ENCODE assay signal across 1 cellular context in the genomic region with DNA sequence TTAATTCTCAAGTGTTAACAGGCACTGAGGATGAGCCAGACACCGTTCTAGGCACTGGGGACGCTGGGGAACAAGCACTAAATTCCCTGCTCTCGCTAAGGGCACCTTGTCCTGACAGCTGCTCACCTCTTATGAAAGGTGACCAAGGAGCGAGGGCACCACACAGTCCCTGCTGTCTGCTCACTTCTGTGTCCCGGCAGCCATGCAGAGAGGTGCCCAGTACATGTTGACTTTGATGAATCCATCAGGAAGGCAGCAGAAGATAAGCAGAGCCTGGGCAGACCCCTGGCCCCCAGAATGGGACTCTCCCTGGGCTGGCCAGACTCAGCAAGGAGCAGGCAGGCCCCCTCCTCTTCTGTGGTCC.
TF ChIP-seq lines count a peak whose summit lies in the region.

No MANE protein-coding gene starts in this region.

TF ChIP-seq in A549, 52 proteins besides CTCF, POLR2A, EP300 and RAD21 (continued from another document):
- TF ChIP-seq, protein P1, sequence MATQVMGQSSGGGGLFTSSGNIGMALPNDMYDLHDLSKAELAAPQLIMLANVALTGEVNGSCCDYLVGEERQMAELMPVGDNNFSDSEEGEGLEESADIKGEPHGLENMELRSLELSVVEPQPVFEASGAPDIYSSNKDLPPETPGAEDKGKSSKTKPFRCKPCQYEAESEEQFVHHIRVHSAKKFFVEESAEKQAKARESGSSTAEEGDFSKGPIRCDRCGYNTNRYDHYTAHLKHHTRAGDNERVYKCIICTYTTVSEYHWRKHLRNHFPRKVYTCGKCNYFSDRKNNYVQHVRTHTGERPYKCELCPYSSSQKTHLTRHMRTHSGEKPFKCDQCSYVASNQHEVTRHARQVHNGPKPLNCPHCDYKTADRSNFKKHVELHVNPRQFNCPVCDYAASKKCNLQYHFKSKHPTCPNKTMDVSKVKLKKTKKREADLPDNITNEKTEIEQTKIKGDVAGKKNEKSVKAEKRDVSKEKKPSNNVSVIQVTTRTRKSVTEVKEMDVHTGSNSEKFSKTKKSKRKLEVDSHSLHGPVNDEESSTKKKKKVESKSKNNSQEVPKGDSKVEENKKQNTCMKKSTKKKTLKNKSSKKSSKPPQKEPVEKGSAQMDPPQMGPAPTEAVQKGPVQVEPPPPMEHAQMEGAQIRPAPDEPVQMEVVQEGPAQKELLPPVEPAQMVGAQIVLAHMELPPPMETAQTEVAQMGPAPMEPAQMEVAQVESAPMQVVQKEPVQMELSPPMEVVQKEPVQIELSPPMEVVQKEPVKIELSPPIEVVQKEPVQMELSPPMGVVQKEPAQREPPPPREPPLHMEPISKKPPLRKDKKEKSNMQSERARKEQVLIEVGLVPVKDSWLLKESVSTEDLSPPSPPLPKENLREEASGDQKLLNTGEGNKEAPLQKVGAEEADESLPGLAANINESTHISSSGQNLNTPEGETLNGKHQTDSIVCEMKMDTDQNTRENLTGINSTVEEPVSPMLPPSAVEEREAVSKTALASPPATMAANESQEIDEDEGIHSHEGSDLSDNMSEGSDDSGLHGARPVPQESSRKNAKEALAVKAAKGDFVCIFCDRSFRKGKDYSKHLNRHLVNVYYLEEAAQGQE (IDR thresholded peaks at IDR 0.05): no peak
- no peak for TF ChIP-seq KDM5A (IDR thresholded peaks at IDR 0.05)
- TF ChIP-seq FOXS1 (CRISPR knock-in tag; IDR thresholded peaks at IDR 0.05): no peak
- TF ChIP-seq CHD2 (IDR thresholded peaks at IDR 0.05; ENCODE audit: low read length, partially characterized antibody): no peak
- TF ChIP-seq HOXB5 (CRISPR knock-in tag; IDR thresholded peaks at IDR 0.05): no peak
- TF ChIP-seq, protein P2, sequence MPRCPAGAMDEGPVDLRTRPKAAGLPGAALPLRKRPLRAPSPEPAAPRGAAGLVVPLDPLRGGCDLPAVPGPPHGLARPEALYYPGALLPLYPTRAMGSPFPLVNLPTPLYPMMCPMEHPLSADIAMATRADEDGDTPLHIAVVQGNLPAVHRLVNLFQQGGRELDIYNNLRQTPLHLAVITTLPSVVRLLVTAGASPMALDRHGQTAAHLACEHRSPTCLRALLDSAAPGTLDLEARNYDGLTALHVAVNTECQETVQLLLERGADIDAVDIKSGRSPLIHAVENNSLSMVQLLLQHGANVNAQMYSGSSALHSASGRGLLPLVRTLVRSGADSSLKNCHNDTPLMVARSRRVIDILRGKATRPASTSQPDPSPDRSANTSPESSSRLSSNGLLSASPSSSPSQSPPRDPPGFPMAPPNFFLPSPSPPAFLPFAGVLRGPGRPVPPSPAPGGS (IDR thresholded peaks at IDR 0.05): no peak
- no peak for TF ChIP-seq JUN (IDR thresholded peaks at IDR 0.05)
